8 cellular contexts compared by ENCODE assay signal in genomic region chr19:12764698-12765097, GRCh38. TPM values are rescaled to one million over a fixed set of nuclear protein-coding genes. Genes with fewer than 3 reads are reported as not detected.
"Had no signal": no experiment of that assay in that cellular context is flagged by ENCODE, and none has a peak within 500 bp of the region (broad histone marks: within the 10 kb centered on the region; RNA-seq: fewer than 3 reads in every experiment).

No MANE protein-coding gene starts in this region.

- H3K4me3 ChIP-seq: HAP-1, K562 had no signal

- FAIRE-seq: HTR-8/SVneo, K562 had no signal

- H3K9me3 ChIP-seq: HAP-1 had no signal

- ATAC-seq: HCT116, K562 had no signal

- DNase-seq: GOT3, H7, HFFc6, IMR-90 had no signal

- H3K4me1 ChIP-seq: HAP-1 had no signal

RNA-seq across cellular contexts. Expression of gene BEST2, which starts 13.1 kb away (rescaled TPM):
- total RNA-seq: HFFc6, IMR-90, K562 had no signal
- polyA plus RNA-seq: IMR-90, K562 had no signal
